ENCODE assay signal across 7 cellular contexts in the genomic region with DNA sequence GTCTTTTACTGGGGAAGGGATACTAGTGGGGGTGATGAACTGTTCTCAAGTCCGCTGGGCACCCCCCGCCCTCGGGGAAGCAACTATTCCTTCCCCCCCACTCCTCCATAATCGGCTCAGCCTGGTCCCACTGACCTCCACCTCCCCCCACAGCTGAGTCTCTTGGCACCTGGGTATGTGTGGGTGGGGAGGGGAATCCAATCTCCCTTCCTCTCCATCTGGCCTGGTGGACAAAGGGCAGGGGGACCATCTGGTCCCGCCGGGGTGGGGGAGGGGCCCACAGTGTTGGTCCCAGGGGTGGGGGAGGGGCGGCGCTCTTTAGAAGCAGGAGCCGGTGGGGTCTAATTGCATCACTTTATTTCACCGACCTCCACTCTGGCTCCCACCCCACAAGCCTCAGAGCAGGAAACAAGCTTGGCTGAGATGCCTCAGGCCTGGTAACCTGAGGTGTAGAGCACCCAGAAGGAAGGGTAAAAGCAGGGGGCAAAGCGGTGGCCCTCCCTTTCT. TPM values are rescaled to one million over a fixed set of nuclear protein-coding genes. Genes with fewer than 3 reads are reported as not detected.
DNase-seq lines count a peak whose midpoint lies in the region; ATAC-seq and TF ChIP-seq lines count a peak whose summit lies in the region.

No MANE protein-coding gene starts in this region.

- H3K27me3 ChIP-seq in H7 (ENCODE audit: control insufficient read depth, insufficient read depth, low read length), result peaks cover 3% of the 10 kb centered on the region
- H3K27me3 ChIP-seq in RWPE2 (ENCODE audit: insufficient read depth, poor library complexity, severe bottlenecking), result no peaks in the 10 kb centered on the region
- H3K27me3 ChIP-seq in esophagus muscularis mucosa, result no peaks in the 10 kb centered on the region
- no peaks in the 10 kb centered on the region for H3K27me3 ChIP-seq in osteoblast (ENCODE audit: insufficient read depth, low read length)

- H3K4me3 ChIP-seq in H7 (ENCODE audit: insufficient read depth, low read depth, low read length) (peak overlapping the region; percentile 70), RWPE2 (ENCODE audit: severe bottlenecking) (peak overlapping the region; percentile 89), esophagus muscularis mucosa (peak overlapping the region; percentile 77 to 98 (median 95)), osteoblast (ENCODE audit: insufficient read depth, low read length) (peak overlapping the region; percentile 82)

- peaks cover 17% of the 10 kb centered on the region for H4K20me1 ChIP-seq in osteoblast (ENCODE audit: insufficient read depth, low read length)

- peak overlapping the region; percentile 75 for H3K27ac ChIP-seq in RWPE2 (ENCODE audit: poor library complexity, severe bottlenecking)
- peak overlapping the region; percentile 92 to 97 (median 97) for H3K27ac ChIP-seq in esophagus muscularis mucosa (replicated peaks in 1 of 4)
- H3K27ac ChIP-seq in osteoblast (ENCODE audit: low read depth, low read length), result peak overlapping the region; percentile 12

- H3K4me1 ChIP-seq in RWPE2 (ENCODE audit: insufficient read depth, poor library complexity, severe bottlenecking) (no peaks in the 10 kb centered on the region), esophagus muscularis mucosa (peaks cover 50 to 73% (median 58%) of the 10 kb centered on the region in 4 donors), osteoblast (ENCODE audit: insufficient read depth, low read length) (peaks cover 10% of the 10 kb centered on the region)

- peak overlapping the region; percentile 91 for H3K4me2 ChIP-seq in osteoblast (ENCODE audit: insufficient read depth, low read length)

- TF ChIP-seq CTCF in RWPE2 (IDR thresholded peaks at IDR 0.05; ENCODE audit: poor library complexity, severe bottlenecking) (no peak), esophagus muscularis mucosa (IDR thresholded peaks at IDR 0.05) (no peak), osteoblast (IDR thresholded peaks at IDR 0.05; ENCODE audit: extremely low read depth, low read depth, low read length) (no peak)

- H3K36me3 ChIP-seq in H7 (replicated peaks; ENCODE audit: control insufficient read depth, insufficient read depth, low read length), result no peaks in the 10 kb centered on the region; the same call in 1 of the 2 replicates
- no peaks in the 10 kb centered on the region for H3K36me3 ChIP-seq in RWPE2 (ENCODE audit: low read depth)
- H3K36me3 ChIP-seq in esophagus muscularis mucosa, result peaks cover 0 to 8% (median 6%) of the 10 kb centered on the region in 4 donors
- no peaks in the 10 kb centered on the region for H3K36me3 ChIP-seq in osteoblast (ENCODE audit: insufficient read depth, low read length)

- DNase-seq in H7 (peak; percentile 83), RWPE2 (ENCODE audit: low spot score) (no peak), esophagus muscularis mucosa (ENCODE audit: extremely low spot score) (no peak), osteoblast (ENCODE audit: insufficient read length, low spot score, missing footprints) (peak; percentile 83), AML-193 (lab: John Stamatoyannopoulos, UW) (no peak)
- DNase-seq in stimulated activated CD4-positive, alpha-beta T cell treated with anti-CD3 and anti-CD28 coated beads, Interleukin-4, amount 100 ng/mL, for 4 hours, result no peak

- no peak for TF ChIP-seq EP300 in esophagus muscularis mucosa (IDR thresholded peaks at IDR 0.05)

- intact Hi-C loops in esophagus muscularis mucosa (cut with DNase I), result no loop called here

- peaks cover 20% of the 10 kb centered on the region for H3K79me2 ChIP-seq in osteoblast (ENCODE audit: insufficient read depth, low read length)

- no peak for TF ChIP-seq POLR2A in esophagus muscularis mucosa (IDR thresholded peaks at IDR 0.05; ENCODE audit: low read depth)

- ATAC-seq in RWPE2 (ENCODE audit: low read depth) (0 out of 3 replicates have a peak, but pooled peaks have one; percentile 3), GM21360 (IDR thresholded peaks at IDR 0.05; ENCODE audit: unreplicated experiment) (no peak)

- 14% methylated on average over 10 of the region's 11 CpGs for WGBS in esophagus muscularis mucosa

- H3K9me3 ChIP-seq in RWPE2 (ENCODE audit: severe bottlenecking) (no peaks in the 10 kb centered on the region), esophagus muscularis mucosa (no peaks in the 10 kb centered on the region), osteoblast (ENCODE audit: low read depth, low read length) (no peaks in the 10 kb centered on the region)

- peak overlapping the region; percentile 59 for H2AFZ ChIP-seq in osteoblast (ENCODE audit: low read length)

RNA-seq across cellular contexts. Expression of a gene that starts 1.0 kb away (rescaled TPM):
- 29.4 and 48.1 TPM in 2 replicates for total RNA-seq in H7 (2014; rRNA removed; shearing (Covaris generic))
- total RNA-seq in esophagus muscularis mucosa, result 100 to 1,000 TPM in 2 of 4 donors, 10 to 100 TPM in 2; 54.4 to 378 (median 139) TPM
- total RNA-seq in osteoblast, result 19.7 and 22.4 TPM in 2 replicates

RNA-seq across cellular contexts. Expression of a gene that starts 5.6 kb away (rescaled TPM):
- 20.8 and 24.3 TPM in 2 replicates for total RNA-seq in H7 (2014; rRNA removed; shearing (Covaris generic))
- total RNA-seq in esophagus muscularis mucosa (10 to 100 TPM; 41.8 to 49.5 (median 46.9) TPM), osteoblast (38.7 and 44.2 TPM in 2 replicates)

RNA-seq across cellular contexts. Expression of a gene that starts 6.6 kb away (rescaled TPM):
- total RNA-seq in H7 (2014; rRNA removed; shearing (Covaris generic)), result 7.5 and 7.7 TPM in 2 replicates
- total RNA-seq in esophagus muscularis mucosa (10 to 100 TPM in 3 of 4 donors, 1 to 10 TPM in 1; 10.0 to 22.3 (median 15.8) TPM), osteoblast (16.5 and 18.8 TPM in 2 replicates)

RNA-seq across cellular contexts. Expression of a gene that starts 13.0 kb away (rescaled TPM):
- total RNA-seq in H7 (2014; rRNA removed; shearing (Covaris generic)), result 0.14 TPM in 1 of 2 replicates, not detected in the other
- total RNA-seq in esophagus muscularis mucosa, result under 1 TPM; 0.11 to 0.42 (median 0.18) TPM
- under 0.01 TPM in 1 of 2 replicates, not detected in the other for total RNA-seq in osteoblast

RNA-seq across cellular contexts. Expression of a gene that starts 15.1 kb away (rescaled TPM):
- total RNA-seq in H7 (2014; rRNA removed; shearing (Covaris generic)), result 97.7 and 101 TPM in 2 replicates
- total RNA-seq in esophagus muscularis mucosa, result 10 to 100 TPM in 3 of 4 donors, 1 to 10 TPM in 1; 10.0 to 19.2 (median 15.8) TPM
- total RNA-seq in osteoblast, result 35.7 and 37.6 TPM in 2 replicates

Comparison
In these comparisons a context has a peak if more than half of its experiments do, and no peak if none do; other contexts are left out.
1. DNase-seq: peak in H7 (single experiment) and osteoblast (single experiment); none in RWPE2 (single experiment), esophagus muscularis mucosa (single experiment), AML-193 (0 of 2) and stimulated activated CD4-positive, alpha-beta T cell treated with anti-CD3 and anti-CD28 coated beads, Interleukin-4, amount 100 ng/mL, for 4 hours (0 of 2).
2. H3K27ac ChIP-seq: peak in every context shown above with its lines; median percentile 97 in esophagus muscularis mucosa; 75 in RWPE2; 12 in osteoblast.
3. Peak in every context shown above with its lines, with median percentiles within 50 percentile points of each other: H3K4me3 ChIP-seq.